In the genomic region with DNA sequence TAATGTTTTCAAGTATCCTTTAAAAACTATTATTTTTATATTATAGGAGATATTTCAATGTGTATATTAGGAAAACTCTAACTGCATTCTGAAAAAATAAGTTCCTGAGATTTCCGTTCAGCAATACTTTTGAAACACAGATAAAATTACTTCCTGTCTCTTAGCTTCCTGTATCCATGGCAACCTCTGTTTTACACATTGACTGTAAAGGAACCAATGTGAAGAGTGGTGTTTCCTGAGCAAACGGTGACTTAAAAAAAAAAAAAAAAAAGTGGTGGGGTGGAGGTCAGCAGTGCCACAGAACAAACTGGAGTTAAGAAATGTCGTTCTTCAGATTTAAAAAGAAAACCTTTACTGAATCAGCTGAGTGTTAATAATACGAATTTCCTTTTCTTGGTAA, we compare ENCODE assay signal across 8 cellular contexts. TPM values are rescaled to one million over a fixed set of nuclear protein-coding genes. Genes with fewer than 3 reads are reported as not detected.
DNase-seq lines count a peak whose midpoint lies in the region; ATAC-seq and TF ChIP-seq lines count a peak whose summit lies in the region.

A gene with protein sequence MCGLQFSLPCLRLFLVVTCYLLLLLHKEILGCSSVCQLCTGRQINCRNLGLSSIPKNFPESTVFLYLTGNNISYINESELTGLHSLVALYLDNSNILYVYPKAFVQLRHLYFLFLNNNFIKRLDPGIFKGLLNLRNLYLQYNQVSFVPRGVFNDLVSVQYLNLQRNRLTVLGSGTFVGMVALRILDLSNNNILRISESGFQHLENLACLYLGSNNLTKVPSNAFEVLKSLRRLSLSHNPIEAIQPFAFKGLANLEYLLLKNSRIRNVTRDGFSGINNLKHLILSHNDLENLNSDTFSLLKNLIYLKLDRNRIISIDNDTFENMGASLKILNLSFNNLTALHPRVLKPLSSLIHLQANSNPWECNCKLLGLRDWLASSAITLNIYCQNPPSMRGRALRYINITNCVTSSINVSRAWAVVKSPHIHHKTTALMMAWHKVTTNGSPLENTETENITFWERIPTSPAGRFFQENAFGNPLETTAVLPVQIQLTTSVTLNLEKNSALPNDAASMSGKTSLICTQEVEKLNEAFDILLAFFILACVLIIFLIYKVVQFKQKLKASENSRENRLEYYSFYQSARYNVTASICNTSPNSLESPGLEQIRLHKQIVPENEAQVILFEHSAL (plus strand): TSS at position 280 of the 400 bp plus-strand sequence. CDS start 620 bp downstream, outside the sequence.

- H3K36me3 Mint-ChIP-seq in type B pancreatic cell, result peaks cover 3% of the 10 kb centered on the region

- no peak for TF ChIP-seq POLR2A in body of pancreas (IDR thresholded peaks at IDR 0.05)

- DNase-seq in A172 (ENCODE audit: low spot score), result peak; percentile 7
- peak; percentile 92 for DNase-seq in SKM-1 (lab: John Stamatoyannopoulos, UW; ENCODE audit: unreplicated experiment)
- DNase-seq in left ventricle myocardium superior, result no peak
- no peak for DNase-seq in type B pancreatic cell (ENCODE audit: extremely low spot score, unreplicated experiment)
- DNase-seq in body of pancreas, result no peak
- DNase-seq in NCI-H2171 (lab: John Stamatoyannopoulos, UW), result no peak

- H3K27ac Mint-ChIP-seq in type B pancreatic cell, result no peak within 1 kb of the TSS

- no peak within 1 kb of the TSS for H3K27ac ChIP-seq in body of pancreas

- TF ChIP-seq CTCF in type B pancreatic cell (conservative IDR thresholded peaks at IDR 0.05) (no peak), body of pancreas (IDR thresholded peaks at IDR 0.05) (no peak)

- H3K27me3 ChIP-seq in body of pancreas, result no peaks in the 10 kb centered on the region

- intact Hi-C loops in left ventricle myocardium superior (cut with micrococcal nuclease), result no loop called here
- intact Hi-C loops in body of pancreas (cut with DNase I), result no loop called here

- peaks cover 8% of the 10 kb centered on the region for H3K4me1 Mint-ChIP-seq in type B pancreatic cell (ENCODE audit: unreplicated experiment)

- 53 to 76% methylated on average over 4 of the region's 4 CpGs for WGBS in body of pancreas, 2 donors

- H3K36me3 ChIP-seq in body of pancreas (replicated peaks in 1 of 2; ENCODE audit: insufficient read depth in 1 of 2, low read depth in 2 of 2), result no peaks in the 10 kb centered on the region

- peak within 1 kb of the TSS; percentile 20 for H3K4me3 Mint-ChIP-seq in type B pancreatic cell

- H3K4me3 ChIP-seq in body of pancreas, result no peak within 1 kb of the TSS

- H3K27me3 Mint-ChIP-seq in type B pancreatic cell, result no peaks in the 10 kb centered on the region

- no peaks in the 10 kb centered on the region for H3K4me1 ChIP-seq in body of pancreas

- ATAC-seq in GM18519 (IDR thresholded peaks at IDR 0.05; ENCODE audit: low FRiP score, unreplicated experiment) (peak; percentile 87), HG02981 (IDR thresholded peaks at IDR 0.05; ENCODE audit: unreplicated experiment) (peak; percentile 93), left ventricle myocardium superior (peak; percentile 67), body of pancreas (no peak)

- H3K9me3 ChIP-seq in body of pancreas, result no peaks in the 10 kb centered on the region

- H3K9me3 Mint-ChIP-seq in type B pancreatic cell, result no peaks in the 10 kb centered on the region

RNA-seq across cellular contexts. Expression of the gene that starts here (rescaled TPM):
- total RNA-seq in A172 (2014; rRNA removed; shearing (Covaris generic)), result 0.36 and 1.4 TPM in 2 replicates
- 1.4 TPM for total RNA-seq in left ventricle myocardium superior
- 1.1 and 1.3 TPM in 2 replicates for total RNA-seq in type B pancreatic cell (ENCODE audit: low replicate concordance)
- total RNA-seq in body of pancreas, result 1 to 10 TPM in 1 of 2 donors, under 1 TPM in 1; 0.99 to 4.7 TPM

Comparison
In these comparisons a context has a peak if more than half of its experiments do, and no peak if none do; other contexts are left out.
1. DNase-seq: peak in A172 (single experiment) and SKM-1 (single experiment); none in left ventricle myocardium superior (single experiment), type B pancreatic cell (single experiment), body of pancreas (0 of 4) and NCI-H2171 (single experiment).